ENCODE assay signal across 27 cellular contexts in genomic region chr2:240183370-240184197, GRCh38. TPM values are rescaled to one million over a fixed set of nuclear protein-coding genes. Genes with fewer than 3 reads are reported as not detected.
"Had no signal": no experiment of that assay in that cellular context is flagged by ENCODE, and none has a peak within 500 bp of the region (broad histone marks: within the 10 kb centered on the region; RNA-seq: fewer than 3 reads in every experiment).

No MANE protein-coding gene starts in this region.

- H3K27me3 ChIP-seq: body of pancreas had no signal

- ATAC-seq: body of pancreas, foreskin keratinocyte, lower lobe of right lung, upper lobe of right lung, WTC11 had no signal

- H3K27ac ChIP-seq: body of pancreas, foreskin keratinocyte, lower lobe of right lung, skin epidermis, stomach, thoracic aorta, upper lobe of right lung had no signal

- H3K4me1 ChIP-seq: body of pancreas, foreskin keratinocyte, lower lobe of right lung, stomach, upper lobe of right lung had no signal

- FAIRE-seq: colon had no signal

- DNase-seq: activated CD4-positive, alpha-beta memory T cell treated with anti-CD3 and anti-CD28 coated beads for 36 hours; activated CD4-positive, alpha-beta T cell treated with anti-CD3 and anti-CD28 coated beads for 4 hours; activated naive CD4-positive, alpha-beta T cell treated with Interleukin-2 at 50 U/mL for 16 hours; amygdala; body of pancreas; foreskin keratinocyte; hypothalamus; islet precursor cell; lower lobe of right lung; stimulated activated CD4-positive, alpha-beta T cell treated with anti-CD3 and anti-CD28 coated beads, Interleukin-15, amount 100 ng/mL, for 24 hours; stimulated activated CD4-positive, alpha-beta T cell treated with anti-CD3 and anti-CD28 coated beads, Interleukin-4, amount 100 ng/mL, for 1 hour; stomach; SW 1271 had no signal

- H3K4me3 ChIP-seq: body of pancreas, lower lobe of right lung, skin epidermis, stomach, thoracic aorta, upper lobe of right lung had no signal

- H3K9me3 ChIP-seq: body of pancreas, lower lobe of right lung, thoracic aorta had no signal

- H3K36me3 ChIP-seq: lower lobe of right lung, stomach, thoracic aorta, upper lobe of right lung had no signal

RNA-seq across cellular contexts. Expression of gene OTOS, which starts 43.1 kb away (rescaled TPM):
- total RNA-seq: activated CD4-positive, alpha-beta memory T cell treated with anti-CD3 and anti-CD28 coated beads for 36 hours; activated naive CD8-positive, alpha-beta T cell treated with anti-CD3 and anti-CD28 coated beads, Interleukin-2, amount 10 ng/mL, durations not matched to agents 7 days and 5 days; body of pancreas; cardiac septum; epithelial cell of proximal tubule; fibroblast of lung; foreskin keratinocyte; lower lobe of right lung; mesothelial cell of epicardium; omental fat pad; progenitor cell of endocrine pancreas; stomach; T-helper 2 cell treated with Interferon-gamma antibody and Interleukin-4, amounts not matched to agents 100 ng/mL and 5 ng/mL, for 36 hours; thoracic aorta; upper lobe of right lung; WTC11 had no signal
- polyA plus RNA-seq: fibroblast of lung, foreskin keratinocyte, neural cell, stomach had no signal
